8 cellular contexts compared by ENCODE assay signal in genomic region chr9:132670359-132670815, GRCh38. TPM values are rescaled to one million over a fixed set of nuclear protein-coding genes. Genes with fewer than 3 reads are reported as not detected.
DNase-seq lines count a peak whose midpoint lies in the region; ATAC-seq and TF ChIP-seq lines count a peak whose summit lies in the region.

Gene GTF3C4, plus strand, starts transcription at chr9:132670464. Its CDS starts 135 bp downstream, at chr9:132670599.

- CTCF ChIA-PET in MCF 10A (lab: Yijun Ruan, JAX), result interaction anchor here (0.7 to 1.0 kb wide), 2 partner anchors 99 to 1418 kb away, joined by 3 to 4 read pairs; no protein-coding TSS in a partner anchor

- POLR2A ChIA-PET in MCF 10A (lab: Yijun Ruan, JAX), result interaction anchor here (0.5 to 3.9 kb wide), 15 partner anchors 10 to 686 kb away, joined by 3 to 21 read pairs (median 5); partner anchors contain the start of genes AK8 and SETX

- H3K4me1 Mint-ChIP-seq in MCF 10A (ENCODE audit: insufficient read depth, unreplicated experiment), result peaks cover 22% of the 10 kb centered on the region
- peaks cover 41 to 61% of the 10 kb centered on the region in 2 donors for H3K4me1 Mint-ChIP-seq in immature natural killer cell

- H3K27me3 Mint-ChIP-seq in MCF 10A (ENCODE audit: insufficient read depth, unreplicated experiment) (no peaks in the 10 kb centered on the region), immature natural killer cell (ENCODE audit: low read depth in 3 of 3) (peaks cover 12 to 25% (median 15%) of the 10 kb centered on the region in 3 donors)

- BruUV-seq in MCF 10A (replicated peaks; lab: Mats Ljungman, UMichigan), result no TSS peak

- DNase-seq in NCI-H146 (lab: John Stamatoyannopoulos, UW), result peak; percentile 62
- DNase-seq in UCSD-AML1 (lab: John Stamatoyannopoulos, UW; ENCODE audit: unreplicated experiment), result peak; percentile 86
- DNase-seq in MCF 10A (ENCODE audit: unreplicated experiment), result no peak
- peak; percentile 86 to 89 (median 88) for DNase-seq in immature natural killer cell
- peak; percentile 74 to 78 for DNase-seq in stimulated activated CD4-positive, alpha-beta T cell treated with anti-CD3 and anti-CD28 coated beads, Interleukin-12 subunit alpha, Interleukin-12 subunit beta, amount 100 ng/mL, for 24 hours (ENCODE audit: low read depth in 2 of 2)
- no peak for DNase-seq in KBM-7

- H3K27ac Mint-ChIP-seq in MCF 10A (ENCODE audit: low read depth, unreplicated experiment) (peak within 1 kb of the TSS; percentile 91), immature natural killer cell (peak within 1 kb of the TSS; percentile 84 to 94 (median 92))

- peak; percentile 31 for TF ChIP-seq POLR2A in GM15510 (IDR thresholded peaks at IDR 0.05; ENCODE audit: borderline replicate concordance, extremely low read depth, insufficient read length)

- H3K4me3 Mint-ChIP-seq in MCF 10A (ENCODE audit: unreplicated experiment) (peak within 1 kb of the TSS; percentile 95), immature natural killer cell (peak within 1 kb of the TSS; percentile 84 to 92 (median 89))

- H3K9me3 Mint-ChIP-seq in MCF 10A (ENCODE audit: unreplicated experiment) (peaks cover 8% of the 10 kb centered on the region), immature natural killer cell (no peaks in the 10 kb centered on the region)

- TF ChIP-seq CTCF in MCF 10A (IDR thresholded peaks at IDR 0.05; ENCODE audit: unreplicated experiment), result no peak

- intact Hi-C loops in MCF 10A (cut with micrococcal nuclease), result loop anchor here (5.0 kb wide), 1 partner anchor 132 kb away; no protein-coding TSS in a partner anchor

- in situ Hi-C loops in KBM-7 (cut with MboI; ENCODE audit: low pct_unique_long_range_greater_than_20kb, low sequenced_read_pairs), result no loop called here

- ATAC-seq in HG02642 (IDR thresholded peaks at IDR 0.05; ENCODE audit: poor library complexity, unreplicated experiment), result peak; percentile 65

- H3K36me3 Mint-ChIP-seq in MCF 10A (ENCODE audit: insufficient read depth, unreplicated experiment) (no peaks in the 10 kb centered on the region), immature natural killer cell (no peaks in the 10 kb centered on the region)

RNA-seq across cellular contexts. Expression of gene GTF3C4, which starts in this region (rescaled TPM):
- total RNA-seq in MCF 10A (2022), result 18.3 and 19.7 TPM in 2 replicates
- polyA plus RNA-seq in immature natural killer cell, result 1 to 10 TPM; 2.1 to 4.4 (median 3.3) TPM

Comparison
In these comparisons a context has a peak if more than half of its experiments do, and no peak if none do; other contexts are left out.
1. DNase-seq: peak in NCI-H146 (single experiment), UCSD-AML1 (single experiment), immature natural killer cell (3 of 3) and stimulated activated CD4-positive, alpha-beta T cell treated with anti-CD3 and anti-CD28 coated beads, Interleukin-12 subunit alpha, Interleukin-12 subunit beta, amount 100 ng/mL, for 24 hours (2 of 2); none in MCF 10A (single experiment) and KBM-7 (single experiment).